ENCODE assay signal across 21 cellular contexts in genomic region chr4:84530871-84531270, GRCh38. TPM values are rescaled to one million over a fixed set of nuclear protein-coding genes. Genes with fewer than 3 reads are reported as not detected.
A peak's percentile ranks its signal among the peaks of the same experiment; 100 is the strongest.
DNase-seq lines count a peak whose midpoint lies in the region; TF ChIP-seq lines count a peak whose summit lies in the region.
"Had no signal": no experiment of that assay in that cellular context is flagged by ENCODE, and none has a peak within 500 bp of the region (broad histone marks: within the 10 kb centered on the region; RNA-seq: fewer than 3 reads in every experiment).

No MANE protein-coding gene starts in this region.

- H3K27me3 ChIP-seq in adipocyte (replicated peaks; ENCODE audit: control insufficient read depth, insufficient read depth, low read length): no peaks in the 10 kb centered on the region
- H3K27me3 ChIP-seq: ovary, upper lobe of right lung had no signal

- H3K36me3 ChIP-seq in adipocyte (ENCODE audit: control insufficient read depth, insufficient read depth, low read length, severe bottlenecking): no peaks in the 10 kb centered on the region
- H3K36me3 ChIP-seq: ovary, upper lobe of right lung had no signal

- peak; percentile 69 for DNase-seq in Caki2 (ENCODE audit: low read depth)
- DNase-seq in LNCaP clone FGC (ENCODE audit: low read depth): peak; percentile 53
- DNase-seq in adipocyte (ENCODE audit: low read depth): peak; percentile 27
- peak; percentile 41 for DNase-seq in fibroblast of villous mesenchyme (ENCODE audit: low read depth)
- DNase-seq in UCSD-AML1 (lab: John Stamatoyannopoulos, UW; ENCODE audit: unreplicated experiment): no peak
- no peak for DNase-seq in NCI-H2227 treated with DMSO at 0.1 percent for 48 hours (lab: John Stamatoyannopoulos, UW)
- no peak for DNase-seq in NK-92 treated with Interleukin-12 subunit alpha and Interleukin-12 subunit beta, amount 100 ng/mL, for 24 hours (lab: John Stamatoyannopoulos, UW)
- no peak for DNase-seq in effector CD8-positive, alpha-beta T cell (lab: John Stamatoyannopoulos, UW)
- DNase-seq: activated CD4-positive, alpha-beta memory T cell treated with anti-CD3 and anti-CD28 coated beads for 36 hours; activated naive CD8-positive, alpha-beta T cell treated with anti-CD3 and anti-CD28 coated beads, Interleukin-2, amount 10 ng/mL, durations not matched to agents 7 days and 5 days; activated T-cell treated with anti-CD3 and anti-CD28 coated beads, Interleukin-2, amount 50 U/mL, for 4 hours; CD8-positive, alpha-beta memory T cell; GDM1; GOT3; left colon; NCI-H345; ovary; stimulated activated naive B cell treated with anti-CD40 and anti-IgM and Interleukin-4, amounts not matched to agents 10 μg/mL and 1 μg/mL and 100 μg/mL, for 72 hours; upper lobe of right lung had no signal

- H3K9me3 ChIP-seq in adipocyte (ENCODE audit: control insufficient read depth, low read length): peaks cover 4% of the 10 kb centered on the region
- H3K9me3 ChIP-seq: ovary, upper lobe of right lung had no signal

- in situ Hi-C loops in Caki2 (cut with HindIII; ENCODE audit: low pct_unique_long_range_greater_than_20kb, low sequenced_read_pairs): no loop called here

- H3K4me3 ChIP-seq in LNCaP clone FGC (ENCODE audit: low read depth, low read length): no peak overlapping the region
- H3K4me3 ChIP-seq in adipocyte (ENCODE audit: low read length): no peak overlapping the region
- H3K4me3 ChIP-seq in fibroblast of villous mesenchyme (ENCODE audit: low read depth, low read length): no peak overlapping the region
- H3K4me3 ChIP-seq: ovary, skin epidermis, upper lobe of right lung had no signal

- TF ChIP-seq CTCF in LNCaP clone FGC (IDR thresholded peaks at IDR 0.05; ENCODE audit: control insufficient read depth, extremely low read depth, insufficient read depth) (no peak), fibroblast of villous mesenchyme (IDR thresholded peaks at IDR 0.05; ENCODE audit: insufficient read depth, low read depth, low read length) (no peak)

- H3K9ac ChIP-seq in adipocyte (ENCODE audit: low read length): no peak overlapping the region

- H3K4me1 ChIP-seq in adipocyte (ENCODE audit: control insufficient read depth, insufficient read depth, low read length): peaks cover 19% of the 10 kb centered on the region
- H3K4me1 ChIP-seq: upper lobe of right lung had no signal

RNA-seq across cellular contexts. Expression of gene NKX6-1, which starts 31.8 kb away (rescaled TPM):
- not detected in 2 replicates for total RNA-seq in Caki2 (2014; rRNA removed; shearing (Covaris generic); ENCODE audit: low replicate concordance)
- under 0.01 TPM in 1 of 2 replicates, not detected in the other for total RNA-seq in fibroblast of villous mesenchyme
- total RNA-seq: activated CD4-positive, alpha-beta memory T cell treated with anti-CD3 and anti-CD28 coated beads for 36 hours; activated naive CD8-positive, alpha-beta T cell treated with anti-CD3 and anti-CD28 coated beads, Interleukin-2, amount 10 ng/mL, durations not matched to agents 7 days and 5 days; activated T-cell treated with anti-CD3 and anti-CD28 coated beads, Interleukin-2, amount 50 U/mL, for 4 hours; CD8-positive, alpha-beta memory T cell; left colon; mucosa of gallbladder; upper lobe of right lung had no signal

RNA-seq across cellular contexts. Expression of gene CDS1, which starts 52.1 kb away (rescaled TPM):
- total RNA-seq in Caki2 (2014; rRNA removed; shearing (Covaris generic); ENCODE audit: low replicate concordance): 13.0 and 13.3 TPM in 2 replicates
- total RNA-seq in fibroblast of villous mesenchyme: under 0.01 TPM in 2 replicates

Comparison
In these comparisons a context has a peak if more than half of its experiments do, and no peak if none do; other contexts are left out.
1. DNase-seq: peak in Caki2 (single experiment), LNCaP clone FGC (single experiment), adipocyte (single experiment) and fibroblast of villous mesenchyme (single experiment); none in UCSD-AML1 (single experiment), NCI-H2227 treated with DMSO at 0.1 percent for 48 hours (single experiment), NK-92 treated with Interleukin-12 subunit alpha and Interleukin-12 subunit beta, amount 100 ng/mL, for 24 hours (single experiment) and effector CD8-positive, alpha-beta T cell (single experiment).
2. RNA of gene CDS1, which starts 52.1 kb away (total RNA-seq): 13.0 to 13.3 TPM in Caki2; under 0.01 TPM in fibroblast of villous mesenchyme; every median in the first group is over 10 times any median in the second.